In the genomic region with DNA sequence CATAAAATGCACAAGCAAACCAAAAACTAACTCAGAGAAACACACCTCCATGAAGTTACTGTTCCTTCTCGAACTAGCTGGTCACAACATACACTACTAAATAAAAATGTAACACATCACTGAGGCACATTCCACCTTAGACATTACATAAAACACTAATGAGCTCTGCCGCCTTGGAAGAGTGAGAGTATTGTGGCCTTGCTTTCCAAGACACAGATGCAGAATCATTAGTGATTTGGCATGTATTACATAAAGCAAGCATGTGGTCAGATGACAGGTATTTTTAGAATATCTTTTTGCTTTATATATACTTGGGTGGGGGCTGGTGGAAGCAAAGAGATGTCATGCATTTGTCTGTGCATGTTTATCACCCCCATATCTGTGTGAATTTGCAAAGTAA, we compare ENCODE assay signal across 23 cellular contexts.
"Had no signal": no experiment of that assay in that cellular context is flagged by ENCODE, and none has a peak within 500 bp of the region (broad histone marks: within the 10 kb centered on the region; RNA-seq: fewer than 3 reads in every experiment).

No MANE protein-coding gene starts in this region.

- ATAC-seq: activated CD4-positive, CD25-positive, alpha-beta regulatory T cell treated with anti-CD3 and anti-CD28 coated beads, Interleukin-2, amount 50 U/mL, for 24 hours; left ventricle myocardium superior; mucosa of descending colon; naive thymus-derived CD4-positive, alpha-beta T cell; right cardiac atrium; stimulated activated naive CD8-positive, alpha-beta T cell treated with anti-CD3 and anti-CD28 coated beads, Interleukin-15, Interleukin-2, amounts not matched to agents 100 U/mL and 50 U/mL, for 24 hours; T-cell had no signal

- H3K27ac Mint-ChIP-seq: activated naive CD8-positive, alpha-beta T cell treated with anti-CD3 and anti-CD28 coated beads, Interleukin-2, amount 10 ng/mL, durations not matched to agents 7 days and 5 days; memory B cell; naive thymus-derived CD4-positive, alpha-beta T cell; progenitor cell of endocrine pancreas; T-cell had no signal

- DNase-seq: activated CD4-positive, alpha-beta T cell treated with anti-CD3 and anti-CD28 coated beads, Interleukin-2, amount 50 U/mL, for 4 hours; activated naive CD4-positive, alpha-beta T cell; activated naive CD8-positive, alpha-beta T cell treated with anti-CD3 and anti-CD28 coated beads, Interleukin-2, amount 10 ng/mL, durations not matched to agents 7 days and 5 days; activated T-cell treated with anti-CD3 and anti-CD28 coated beads for 4 hours; anterior cingulate cortex; effector CD4-positive, alpha-beta T cell; foreskin fibroblast; left ventricle myocardium superior; mucosa of descending colon; naive thymus-derived CD4-positive, alpha-beta T cell; nucleus accumbens; right cardiac atrium; small intestine; stimulated activated naive CD8-positive, alpha-beta T cell treated with anti-CD3 and anti-CD28 coated beads, Interleukin-15, Interleukin-2, amounts not matched to agents 100 U/mL and 50 U/mL, for 24 hours; T-cell; T1000; testis; upper lobe of left lung had no signal

- H3K27ac ChIP-seq: cardiac muscle cell, coronary artery, testis, upper lobe of left lung had no signal

- H3K4me3 ChIP-seq: cardiac muscle cell, coronary artery, mucosa of descending colon, testis, upper lobe of left lung had no signal

- H3K36me3 Mint-ChIP-seq: T-cell had no signal

- H3K4me3 Mint-ChIP-seq: activated naive CD8-positive, alpha-beta T cell treated with anti-CD3 and anti-CD28 coated beads, Interleukin-2, amount 10 ng/mL, durations not matched to agents 7 days and 5 days; memory B cell; T-cell had no signal
